In genomic region chr9:116232425-116233159, GRCh38 we compare ENCODE assay signal across 18 cellular contexts.
DNase-seq lines count a peak whose midpoint lies in the region; ATAC-seq, FAIRE-seq and TF ChIP-seq lines count a peak whose summit lies in the region.
"Had no signal": no experiment of that assay in that cellular context is flagged by ENCODE, and none has a peak within 500 bp of the region (broad histone marks: within the 10 kb centered on the region; RNA-seq: fewer than 3 reads in every experiment).

No MANE protein-coding gene starts in this region.

- H3K36me3 ChIP-seq in pancreas, result no peaks in the 10 kb centered on the region

- no peak overlapping the region for H3K4me3 Mint-ChIP-seq in natural killer cell treated with Interleukin-12 subunit alpha and Interleukin-12 subunit beta and Interleukin-15 and Interleukin-18, amount 100 ng/mL, for 72 hours

- H3K27ac ChIP-seq in pancreas, result no peak overlapping the region

- H3K36me3 Mint-ChIP-seq in natural killer cell treated with Interleukin-12 subunit alpha and Interleukin-12 subunit beta and Interleukin-15 and Interleukin-18, amount 100 ng/mL, for 72 hours, result no peaks in the 10 kb centered on the region

- no peaks in the 10 kb centered on the region for H3K4me1 ChIP-seq in pancreas

- peaks cover 18% of the 10 kb centered on the region for H3K9me3 Mint-ChIP-seq in natural killer cell treated with Interleukin-12 subunit alpha and Interleukin-12 subunit beta and Interleukin-15 and Interleukin-18, amount 100 ng/mL, for 72 hours

- no peaks in the 10 kb centered on the region for H3K27me3 Mint-ChIP-seq in natural killer cell treated with Interleukin-12 subunit alpha and Interleukin-12 subunit beta and Interleukin-15 and Interleukin-18, amount 100 ng/mL, for 72 hours

- H3K27me3 ChIP-seq in pancreas, result no peaks in the 10 kb centered on the region

- no peak overlapping the region for H3K4me3 ChIP-seq in epithelial cell of proximal tubule (ENCODE audit: low read depth, low read length)
- H3K4me3 ChIP-seq in pancreas, result no peak overlapping the region
- H3K4me3 ChIP-seq: lung had no signal

- no peak for TF ChIP-seq CTCF in epithelial cell of proximal tubule (conservative IDR thresholded peaks at IDR 0.05; ENCODE audit: low read depth, low read length)
- TF ChIP-seq CTCF in pancreas (IDR thresholded peaks at IDR 0.05), result no peak

- H3K4me1 Mint-ChIP-seq in natural killer cell treated with Interleukin-12 subunit alpha and Interleukin-12 subunit beta and Interleukin-15 and Interleukin-18, amount 100 ng/mL, for 72 hours (ENCODE audit: low read depth in 2 of 2), result no peaks in the 10 kb centered on the region

- DNase-seq in NCI-H345 (lab: John Stamatoyannopoulos, UW), result peak; percentile 2
- no peak for DNase-seq in NCI-H345 treated with DMSO at 0.1 percent for 48 hours (lab: John Stamatoyannopoulos, UW; ENCODE audit: unreplicated experiment)
- DNase-seq in SHP77 treated with DMSO at 0.1 percent for 48 hours (lab: John Stamatoyannopoulos, UW), result peak; percentile 56
- DNase-seq in epithelial cell of proximal tubule (ENCODE audit: low read depth), result peak; percentile 45
- DNase-seq in pancreas, result no peak
- no peak for DNase-seq in natural killer cell treated with Interleukin-12 subunit alpha and Interleukin-12 subunit beta and Interleukin-15 and Interleukin-18, amount 100 ng/mL, for 72 hours (ENCODE audit: low spot score)
- no peak for DNase-seq in midbrain (lab: John Stamatoyannopoulos, UW)
- DNase-seq: activated gamma-delta T cell treated with Interleukin-2 at 50 U/mL for 16 hours; central memory CD4-positive, alpha-beta T cell; NCI-H1092; NCI-H524 treated with DMSO at 0.1 percent for 48 hours had no signal

- FAIRE-seq in pancreas (lab: Jason Lieb, UNC), result no peak
- FAIRE-seq: A204.1, endothelial cell of umbilical vein, TTC549 had no signal

- WGBS in pancreas, 2 donors, result 55 to 56% methylated on average over 5 of the region's 5 CpGs

- H3K27ac Mint-ChIP-seq in natural killer cell treated with Interleukin-12 subunit alpha and Interleukin-12 subunit beta and Interleukin-15 and Interleukin-18, amount 100 ng/mL, for 72 hours, result no peak overlapping the region

- H3K9me3 ChIP-seq in pancreas, result no peaks in the 10 kb centered on the region

- intact Hi-C loops in pancreas (cut with DNase I), result no loop called here

- ATAC-seq in pancreas (no peak), HG02759 (IDR thresholded peaks at IDR 0.05; ENCODE audit: unreplicated experiment) (no peak)
- ATAC-seq in natural killer cell treated with Interleukin-12 subunit alpha and Interleukin-12 subunit beta and Interleukin-15 and Interleukin-18, amount 100 ng/mL, for 72 hours, result no peak
- ATAC-seq: HCT116, Right ventricle myocardium inferior had no signal

Comparison
In these comparisons a context has a peak if more than half of its experiments do, and no peak if none do; other contexts are left out.
1. DNase-seq: peak in NCI-H345 (single experiment), SHP77 treated with DMSO at 0.1 percent for 48 hours (single experiment) and epithelial cell of proximal tubule (single experiment); none in NCI-H345 treated with DMSO at 0.1 percent for 48 hours (single experiment), pancreas (0 of 6), natural killer cell treated with Interleukin-12 subunit alpha and Interleukin-12 subunit beta and Interleukin-15 and Interleukin-18, amount 100 ng/mL, for 72 hours (single experiment) and midbrain (single experiment).